ENCODE assay signal across 9 cellular contexts in the genomic region with DNA sequence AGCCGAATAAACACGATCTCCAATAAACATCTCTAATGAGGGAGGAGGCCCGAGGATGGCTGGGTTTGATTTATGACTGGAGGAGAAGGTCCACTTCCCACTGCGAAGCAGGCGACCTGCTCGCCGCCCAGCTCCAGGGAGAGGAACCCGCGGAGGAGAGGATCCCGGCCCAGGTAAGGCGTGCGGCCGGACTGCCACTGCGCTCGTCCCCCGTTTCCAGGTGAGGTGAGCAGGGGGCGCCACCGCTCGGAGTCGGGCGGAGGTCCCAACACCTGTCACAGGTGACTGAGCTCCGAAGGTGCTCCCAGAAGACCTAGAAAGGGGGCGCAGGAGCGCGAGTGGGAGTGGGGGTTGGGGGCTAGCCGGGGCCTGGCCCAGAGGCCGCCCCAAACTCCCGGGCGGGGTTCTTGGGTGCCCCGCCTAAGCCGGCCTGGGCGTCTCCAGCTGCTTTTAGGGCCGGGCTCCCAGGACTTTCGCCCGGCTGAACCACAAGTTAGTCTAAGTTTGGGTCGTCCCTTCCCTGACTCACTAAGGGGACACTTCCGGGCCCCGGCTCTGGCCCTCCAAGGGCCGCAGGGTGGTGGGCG. TPM values are rescaled to one million over a fixed set of nuclear protein-coding genes. Genes with fewer than 3 reads are reported as not detected.
A peak's percentile ranks its signal among the peaks of the same experiment; 100 is the strongest.
DNase-seq lines count a peak whose midpoint lies in the region; ATAC-seq and TF ChIP-seq lines count a peak whose summit lies in the region.
"Had no signal": no experiment of that assay in that cellular context is flagged by ENCODE, and none has a peak within 500 bp of the region (broad histone marks: within the 10 kb centered on the region; RNA-seq: fewer than 3 reads in every experiment).

No MANE protein-coding gene starts in this region.

- no peak overlapping the region for H3K27ac ChIP-seq in suprapubic skin

- POLR2A ChIA-PET in activated B cell treated with CpG ODN at 0.5 μM for 24 hours (lab: Charles Lee), result no interaction called here

- peak overlapping the region; percentile 62 for H3K27ac Mint-ChIP-seq in activated naive CD4-positive, alpha-beta T cell treated with anti-CD3 and anti-CD28 coated beads, Interleukin-2, amount 10 ng/mL, durations not matched to agents 7 days and 5 days
- H3K27ac Mint-ChIP-seq in activated B cell treated with CpG ODN at 0.5 μM for 24 hours, result no peak overlapping the region
- no peak overlapping the region for H3K27ac Mint-ChIP-seq in immature natural killer cell

- ATAC-seq in activated B cell treated with CpG ODN at 0.5 μM for 24 hours (ENCODE audit: low read depth), result no peak
- ATAC-seq in GM18505 (IDR thresholded peaks at IDR 0.05; ENCODE audit: unreplicated experiment), result no peak

- H3K9me3 ChIP-seq in suprapubic skin, result no peaks in the 10 kb centered on the region

- peak overlapping the region; percentile 45 for H3K4me3 ChIP-seq in suprapubic skin

- peaks cover 100% of the 10 kb centered on the region for H3K27me3 Mint-ChIP-seq in activated naive CD4-positive, alpha-beta T cell treated with anti-CD3 and anti-CD28 coated beads, Interleukin-2, amount 10 ng/mL, durations not matched to agents 7 days and 5 days
- H3K27me3 Mint-ChIP-seq in activated B cell treated with CpG ODN at 0.5 μM for 24 hours (peaks cover 59% of the 10 kb centered on the region), immature natural killer cell (ENCODE audit: low read depth in 3 of 3) (peaks cover 30 to 44% (median 41%) of the 10 kb centered on the region in 3 donors)

- intact Hi-C loops in activated B cell treated with CpG ODN at 0.5 μM for 24 hours (cut with micrococcal nuclease), result loop anchor here (5.0 to 10.0 kb wide), 2 partner anchors 452 to 621 kb away; a partner anchor contains a TSS

- WGBS in suprapubic skin, result 0% methylated on average over 4 of the region's 40 CpGs

- no peaks in the 10 kb centered on the region for H3K36me3 ChIP-seq in suprapubic skin

- peaks cover 2% of the 10 kb centered on the region for H3K36me3 Mint-ChIP-seq in activated naive CD4-positive, alpha-beta T cell treated with anti-CD3 and anti-CD28 coated beads, Interleukin-2, amount 10 ng/mL, durations not matched to agents 7 days and 5 days
- H3K36me3 Mint-ChIP-seq in activated B cell treated with CpG ODN at 0.5 μM for 24 hours (ENCODE audit: low read depth), result no peaks in the 10 kb centered on the region
- H3K36me3 Mint-ChIP-seq in immature natural killer cell, result no peaks in the 10 kb centered on the region

- TF ChIP-seq CTCF in activated B cell treated with CpG ODN at 0.5 μM for 24 hours (IDR thresholded peaks at IDR 0.05) (no peak), suprapubic skin (IDR thresholded peaks at IDR 0.05) (no peak)

- no peaks in the 10 kb centered on the region for H3K9me3 Mint-ChIP-seq in activated naive CD4-positive, alpha-beta T cell treated with anti-CD3 and anti-CD28 coated beads, Interleukin-2, amount 10 ng/mL, durations not matched to agents 7 days and 5 days
- H3K9me3 Mint-ChIP-seq in activated B cell treated with CpG ODN at 0.5 μM for 24 hours, result peaks cover 3% of the 10 kb centered on the region
- H3K9me3 Mint-ChIP-seq in immature natural killer cell, result peaks cover 0 to 6% (median 1%) of the 10 kb centered on the region in 6 donors

- no peak for TF ChIP-seq POLR2A in suprapubic skin (IDR thresholded peaks at IDR 0.05)
- no peak for TF ChIP-seq POLR2A in GM18505 (IDR thresholded peaks at IDR 0.05; ENCODE audit: borderline replicate concordance, extremely low read depth, insufficient read depth, insufficient read length)

- peaks cover 76% of the 10 kb centered on the region for H3K4me1 ChIP-seq in suprapubic skin

- no peak for TF ChIP-seq EP300 in suprapubic skin (IDR thresholded peaks at IDR 0.05)

- H3K27me3 ChIP-seq in suprapubic skin, result peaks cover 100% of the 10 kb centered on the region

- CTCF ChIA-PET in activated naive CD4-positive, alpha-beta T cell treated with anti-CD3 and anti-CD28 coated beads, Interleukin-2, amount 10 ng/mL, durations not matched to agents 7 days and 5 days (lab: Charles Lee), result interaction anchor here (1.1 kb wide), 1 partner anchor 9 kb away, joined by 6 read pairs; no protein-coding TSS in a partner anchor
- CTCF ChIA-PET in activated B cell treated with CpG ODN at 0.5 μM for 24 hours (lab: Charles Lee), result no interaction called here

- H3K4me1 Mint-ChIP-seq in activated naive CD4-positive, alpha-beta T cell treated with anti-CD3 and anti-CD28 coated beads, Interleukin-2, amount 10 ng/mL, durations not matched to agents 7 days and 5 days, result peaks cover 29% of the 10 kb centered on the region
- peaks cover 33% of the 10 kb centered on the region for H3K4me1 Mint-ChIP-seq in activated B cell treated with CpG ODN at 0.5 μM for 24 hours
- peaks cover 39 to 41% of the 10 kb centered on the region in 2 donors for H3K4me1 Mint-ChIP-seq in immature natural killer cell

- H3K4me3 Mint-ChIP-seq in activated naive CD4-positive, alpha-beta T cell treated with anti-CD3 and anti-CD28 coated beads, Interleukin-2, amount 10 ng/mL, durations not matched to agents 7 days and 5 days, result no peak overlapping the region
- H3K4me3 Mint-ChIP-seq in activated B cell treated with CpG ODN at 0.5 μM for 24 hours (peak overlapping the region; percentile 52), immature natural killer cell (peak overlapping the region; percentile 52 to 77 (median 73))

- DNase-seq in activated naive CD4-positive, alpha-beta T cell treated with anti-CD3 and anti-CD28 coated beads, Interleukin-2, amount 10 ng/mL, durations not matched to agents 7 days and 5 days, result no peak
- no peak for DNase-seq in activated naive CD4-positive, alpha-beta T cell treated with Interleukin-2 at 50 U/mL for 16 hours
- DNase-seq in activated B cell treated with CpG ODN at 0.5 μM for 24 hours (no peak), immature natural killer cell (no peak), suprapubic skin (ENCODE audit: low spot score in 2 of 2) (no peak), GM19240 (ENCODE audit: insufficient read length, low spot score) (no peak)
- no peak for DNase-seq in stimulated activated CD4-positive, alpha-beta T cell treated with anti-CD3 and anti-CD28 coated beads, Interleukin-2, amount 100 ng/mL, for 24 hours
- DNase-seq: HCEC 1CT had no signal

RNA-seq across cellular contexts. Expression of a gene that starts 5.4 kb away (rescaled TPM):
- total RNA-seq in activated B cell treated with CpG ODN at 0.5 μM for 24 hours (not detected in 2 replicates), suprapubic skin (1 to 10 TPM in 1 of 4 donors, under 1 TPM in 2, not detected in 1; 0.25 to 1.1 (median 0.29) TPM)
- polyA plus RNA-seq in immature natural killer cell, result not detected
